In the genomic region with DNA sequence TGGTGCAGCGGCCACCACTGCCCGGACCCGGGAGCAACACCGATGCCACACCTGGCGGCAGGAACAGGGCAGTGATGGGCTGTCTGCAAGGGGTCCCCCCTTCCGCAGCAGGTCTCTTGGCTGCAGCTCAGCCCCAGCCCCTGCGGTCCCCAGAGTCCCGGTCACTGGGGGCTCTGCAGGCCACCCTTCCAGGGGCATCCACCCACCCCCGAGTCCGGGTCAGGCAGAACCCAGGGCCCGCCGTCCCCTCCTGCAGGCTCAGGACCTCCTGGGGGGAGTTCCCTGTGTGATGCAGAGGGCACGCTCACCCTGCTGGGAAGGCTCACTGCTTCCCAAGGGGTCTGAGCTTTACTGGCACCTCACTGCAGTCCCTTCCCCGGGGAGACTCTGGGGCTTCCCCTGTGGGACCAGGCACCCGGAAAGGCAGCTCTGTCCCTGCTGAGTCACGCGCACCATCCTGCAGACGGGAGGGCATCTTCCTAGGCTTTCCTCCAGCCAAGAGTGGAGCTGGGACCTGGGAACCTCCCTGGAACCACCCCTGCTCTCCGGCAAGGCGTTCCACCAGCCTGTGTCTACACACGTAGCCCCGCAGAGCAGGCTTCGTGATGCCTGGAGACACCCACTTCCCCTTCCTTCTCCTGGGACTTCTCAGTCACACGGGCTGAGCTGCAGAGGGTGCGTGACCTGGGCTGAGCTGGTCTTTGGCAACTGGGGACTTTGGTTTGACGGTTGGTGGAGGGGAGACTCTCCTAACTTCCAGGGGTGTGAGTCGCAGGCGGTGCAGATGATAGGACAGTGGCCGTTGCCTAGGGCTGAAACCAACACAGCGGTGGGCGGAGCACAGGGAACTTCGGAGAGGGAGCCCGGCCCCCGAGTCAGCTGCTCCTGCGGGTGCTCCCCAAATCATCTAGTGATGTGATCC, we compare ENCODE assay signal across 1 cellular context.
TF ChIP-seq lines count a peak whose summit lies in the region.

No MANE protein-coding gene starts in this region.

TF ChIP-seq in K562, 482 proteins besides CTCF, POLR2A, EP300 and RAD21 (continued from another document and continues in another):
- TF ChIP-seq, protein P1, sequence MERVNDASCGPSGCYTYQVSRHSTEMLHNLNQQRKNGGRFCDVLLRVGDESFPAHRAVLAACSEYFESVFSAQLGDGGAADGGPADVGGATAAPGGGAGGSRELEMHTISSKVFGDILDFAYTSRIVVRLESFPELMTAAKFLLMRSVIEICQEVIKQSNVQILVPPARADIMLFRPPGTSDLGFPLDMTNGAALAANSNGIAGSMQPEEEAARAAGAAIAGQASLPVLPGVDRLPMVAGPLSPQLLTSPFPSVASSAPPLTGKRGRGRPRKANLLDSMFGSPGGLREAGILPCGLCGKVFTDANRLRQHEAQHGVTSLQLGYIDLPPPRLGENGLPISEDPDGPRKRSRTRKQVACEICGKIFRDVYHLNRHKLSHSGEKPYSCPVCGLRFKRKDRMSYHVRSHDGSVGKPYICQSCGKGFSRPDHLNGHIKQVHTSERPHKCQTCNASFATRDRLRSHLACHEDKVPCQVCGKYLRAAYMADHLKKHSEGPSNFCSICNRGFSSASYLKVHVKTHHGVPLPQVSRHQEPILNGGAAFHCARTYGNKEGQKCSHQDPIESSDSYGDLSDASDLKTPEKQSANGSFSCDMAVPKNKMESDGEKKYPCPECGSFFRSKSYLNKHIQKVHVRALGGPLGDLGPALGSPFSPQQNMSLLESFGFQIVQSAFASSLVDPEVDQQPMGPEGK (CRISPR knock-in tag; IDR thresholded peaks at IDR 0.05; ENCODE audit: borderline replicate concordance), result no peak
- TF ChIP-seq, protein P2, sequence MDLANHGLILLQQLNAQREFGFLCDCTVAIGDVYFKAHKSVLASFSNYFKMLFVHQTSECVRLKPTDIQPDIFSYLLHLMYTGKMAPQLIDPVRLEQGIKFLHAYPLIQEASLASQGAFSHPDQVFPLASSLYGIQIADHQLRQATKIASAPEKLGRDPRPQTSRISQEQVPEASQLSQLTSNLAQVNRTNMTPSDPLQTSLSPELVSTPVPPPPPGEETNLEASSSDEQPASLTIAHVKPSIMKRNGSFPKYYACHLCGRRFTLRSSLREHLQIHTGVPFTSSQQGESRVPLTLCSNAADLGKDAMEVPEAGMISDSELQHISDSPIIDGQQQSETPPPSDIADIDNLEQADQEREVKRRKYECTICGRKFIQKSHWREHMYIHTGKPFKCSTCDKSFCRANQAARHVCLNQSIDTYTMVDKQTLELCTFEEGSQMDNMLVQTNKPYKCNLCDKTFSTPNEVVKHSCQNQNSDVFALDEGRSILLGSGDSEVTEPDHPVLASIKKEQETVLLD (IDR thresholded peaks at IDR 0.05), result 0 out of 2 replicates have a peak, but pooled peaks have one; percentile 29
- TF ChIP-seq C11orf30 (IDR thresholded peaks at IDR 0.05; ENCODE audit: low read depth) (peak; percentile 69), FOXP1 (CRISPR knock-in tag; IDR thresholded peaks at IDR 0.05) (no peak), DIDO1 (tag; IDR thresholded peaks at IDR 0.05; ENCODE audit: low read depth) (no peak), ATF1 (CRISPR knock-in tag; IDR thresholded peaks at IDR 0.05) (no peak), ATF1 (tag; IDR thresholded peaks at IDR 0.05) (0 out of 2 replicates have a peak, but pooled peaks have one; percentile 28), HDAC1 (IDR thresholded peaks at IDR 0.05) (0 out of 4 replicates have a peak, but pooled peaks of 1 of the 2 experiments have one; percentile 55), NFATC3 (IDR thresholded peaks at IDR 0.05) (no peak), DPF2 (IDR thresholded peaks at IDR 0.05) (0 out of 2 replicates have a peak, but pooled peaks have one; percentile 23), ZKSCAN3 (CRISPR knock-in tag; IDR thresholded peaks at IDR 0.05) (no peak), MYC (IDR thresholded peaks at IDR 0.05; ENCODE audit: low read depth, low read length) (0 out of 2 replicates have a peak, but pooled peaks have one; percentile 4), MYC (CRISPR knock-in tag; IDR thresholded peaks at IDR 0.05; ENCODE audit: borderline replicate concordance, low read depth) (no peak), RBFOX2 (IDR thresholded peaks at IDR 0.05; ENCODE audit: low read depth, low read length) (peak; percentile 34; the same call in 1 of the 2 replicates), ZBTB17 (CRISPR knock-in tag; IDR thresholded peaks at IDR 0.05) (no peak), SOX6 (IDR thresholded peaks at IDR 0.05) (no peak), ZBED1 (IDR thresholded peaks at IDR 0.05) (no peak), ZC3H4 (CRISPR knock-in tag; IDR thresholded peaks at IDR 0.05; ENCODE audit: borderline replicate concordance) (no peak), ZNF263 (CRISPR knock-in tag; IDR thresholded peaks at IDR 0.05; ENCODE audit: borderline replicate concordance) (peak; percentile 99), CHD2 (IDR thresholded peaks at IDR 0.05; ENCODE audit: low read depth, low read length) (no peak), ZNF217 (CRISPR knock-in tag; IDR thresholded peaks at IDR 0.05) (no peak), ESRRB (CRISPR knock-in tag; IDR thresholded peaks at IDR 0.05; ENCODE audit: borderline replicate concordance) (no peak), RFX7 (CRISPR knock-in tag; IDR thresholded peaks at IDR 0.05) (no peak), U2AF2 (optimal IDR thresholded peaks at IDR 0.05; ENCODE audit: low read depth, low read length) (no peak), DDX20 (tag; IDR thresholded peaks at IDR 0.05; ENCODE audit: low read depth) (no peak), MYNN (IDR thresholded peaks at IDR 0.05) (no peak), MYNN (CRISPR knock-in tag; IDR thresholded peaks at IDR 0.05) (no peak), MTA3 (IDR thresholded peaks at IDR 0.05; ENCODE audit: borderline replicate concordance) (peak; percentile 63; the same call in 1 of the 2 replicates), HIVEP1 (CRISPR knock-in tag; IDR thresholded peaks at IDR 0.05) (no peak), SUPT5H (IDR thresholded peaks at IDR 0.05) (no peak), CHCHD3 (CRISPR knock-in tag; IDR thresholded peaks at IDR 0.05) (no peak), CTBP1 (IDR thresholded peaks at IDR 0.05; ENCODE audit: borderline replicate concordance) (peak; percentile 67; the same call in 1 of the 2 replicates), ZNF76 (CRISPR knock-in tag; IDR thresholded peaks at IDR 0.05; ENCODE audit: borderline replicate concordance) (no peak), ZFX (CRISPR knock-in tag; IDR thresholded peaks at IDR 0.05) (no peak), TEAD2 (tag; IDR thresholded peaks at IDR 0.05) (no peak)
- TF ChIP-seq, protein P3, sequence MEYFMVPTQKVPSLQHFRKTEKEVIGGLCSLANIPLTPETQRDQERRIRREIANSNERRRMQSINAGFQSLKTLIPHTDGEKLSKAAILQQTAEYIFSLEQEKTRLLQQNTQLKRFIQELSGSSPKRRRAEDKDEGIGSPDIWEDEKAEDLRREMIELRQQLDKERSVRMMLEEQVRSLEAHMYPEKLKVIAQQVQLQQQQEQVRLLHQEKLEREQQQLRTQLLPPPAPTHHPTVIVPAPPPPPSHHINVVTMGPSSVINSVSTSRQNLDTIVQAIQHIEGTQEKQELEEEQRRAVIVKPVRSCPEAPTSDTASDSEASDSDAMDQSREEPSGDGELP (CRISPR knock-in tag; IDR thresholded peaks at IDR 0.05; ENCODE audit: borderline replicate concordance), result peak; percentile 85; the same call in 1 of the 2 replicates
- TF ChIP-seq, protein P4, sequence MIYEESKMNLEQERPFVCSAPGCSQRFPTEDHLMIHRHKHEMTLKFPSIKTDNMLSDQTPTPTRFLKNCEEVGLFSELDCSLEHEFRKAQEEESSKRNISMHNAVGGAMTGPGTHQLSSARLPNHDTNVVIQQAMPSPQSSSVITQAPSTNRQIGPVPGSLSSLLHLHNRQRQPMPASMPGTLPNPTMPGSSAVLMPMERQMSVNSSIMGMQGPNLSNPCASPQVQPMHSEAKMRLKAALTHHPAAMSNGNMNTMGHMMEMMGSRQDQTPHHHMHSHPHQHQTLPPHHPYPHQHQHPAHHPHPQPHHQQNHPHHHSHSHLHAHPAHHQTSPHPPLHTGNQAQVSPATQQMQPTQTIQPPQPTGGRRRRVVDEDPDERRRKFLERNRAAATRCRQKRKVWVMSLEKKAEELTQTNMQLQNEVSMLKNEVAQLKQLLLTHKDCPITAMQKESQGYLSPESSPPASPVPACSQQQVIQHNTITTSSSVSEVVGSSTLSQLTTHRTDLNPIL (CRISPR knock-in tag; IDR thresholded peaks at IDR 0.05), result no peak
- TF ChIP-seq, protein P5, sequence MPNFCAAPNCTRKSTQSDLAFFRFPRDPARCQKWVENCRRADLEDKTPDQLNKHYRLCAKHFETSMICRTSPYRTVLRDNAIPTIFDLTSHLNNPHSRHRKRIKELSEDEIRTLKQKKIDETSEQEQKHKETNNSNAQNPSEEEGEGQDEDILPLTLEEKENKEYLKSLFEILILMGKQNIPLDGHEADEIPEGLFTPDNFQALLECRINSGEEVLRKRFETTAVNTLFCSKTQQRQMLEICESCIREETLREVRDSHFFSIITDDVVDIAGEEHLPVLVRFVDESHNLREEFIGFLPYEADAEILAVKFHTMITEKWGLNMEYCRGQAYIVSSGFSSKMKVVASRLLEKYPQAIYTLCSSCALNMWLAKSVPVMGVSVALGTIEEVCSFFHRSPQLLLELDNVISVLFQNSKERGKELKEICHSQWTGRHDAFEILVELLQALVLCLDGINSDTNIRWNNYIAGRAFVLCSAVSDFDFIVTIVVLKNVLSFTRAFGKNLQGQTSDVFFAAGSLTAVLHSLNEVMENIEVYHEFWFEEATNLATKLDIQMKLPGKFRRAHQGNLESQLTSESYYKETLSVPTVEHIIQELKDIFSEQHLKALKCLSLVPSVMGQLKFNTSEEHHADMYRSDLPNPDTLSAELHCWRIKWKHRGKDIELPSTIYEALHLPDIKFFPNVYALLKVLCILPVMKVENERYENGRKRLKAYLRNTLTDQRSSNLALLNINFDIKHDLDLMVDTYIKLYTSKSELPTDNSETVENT (CRISPR knock-in tag; IDR thresholded peaks at IDR 0.05), result 0 out of 2 replicates have a peak, but pooled peaks have one; percentile 21
- TF ChIP-seq, protein P6, sequence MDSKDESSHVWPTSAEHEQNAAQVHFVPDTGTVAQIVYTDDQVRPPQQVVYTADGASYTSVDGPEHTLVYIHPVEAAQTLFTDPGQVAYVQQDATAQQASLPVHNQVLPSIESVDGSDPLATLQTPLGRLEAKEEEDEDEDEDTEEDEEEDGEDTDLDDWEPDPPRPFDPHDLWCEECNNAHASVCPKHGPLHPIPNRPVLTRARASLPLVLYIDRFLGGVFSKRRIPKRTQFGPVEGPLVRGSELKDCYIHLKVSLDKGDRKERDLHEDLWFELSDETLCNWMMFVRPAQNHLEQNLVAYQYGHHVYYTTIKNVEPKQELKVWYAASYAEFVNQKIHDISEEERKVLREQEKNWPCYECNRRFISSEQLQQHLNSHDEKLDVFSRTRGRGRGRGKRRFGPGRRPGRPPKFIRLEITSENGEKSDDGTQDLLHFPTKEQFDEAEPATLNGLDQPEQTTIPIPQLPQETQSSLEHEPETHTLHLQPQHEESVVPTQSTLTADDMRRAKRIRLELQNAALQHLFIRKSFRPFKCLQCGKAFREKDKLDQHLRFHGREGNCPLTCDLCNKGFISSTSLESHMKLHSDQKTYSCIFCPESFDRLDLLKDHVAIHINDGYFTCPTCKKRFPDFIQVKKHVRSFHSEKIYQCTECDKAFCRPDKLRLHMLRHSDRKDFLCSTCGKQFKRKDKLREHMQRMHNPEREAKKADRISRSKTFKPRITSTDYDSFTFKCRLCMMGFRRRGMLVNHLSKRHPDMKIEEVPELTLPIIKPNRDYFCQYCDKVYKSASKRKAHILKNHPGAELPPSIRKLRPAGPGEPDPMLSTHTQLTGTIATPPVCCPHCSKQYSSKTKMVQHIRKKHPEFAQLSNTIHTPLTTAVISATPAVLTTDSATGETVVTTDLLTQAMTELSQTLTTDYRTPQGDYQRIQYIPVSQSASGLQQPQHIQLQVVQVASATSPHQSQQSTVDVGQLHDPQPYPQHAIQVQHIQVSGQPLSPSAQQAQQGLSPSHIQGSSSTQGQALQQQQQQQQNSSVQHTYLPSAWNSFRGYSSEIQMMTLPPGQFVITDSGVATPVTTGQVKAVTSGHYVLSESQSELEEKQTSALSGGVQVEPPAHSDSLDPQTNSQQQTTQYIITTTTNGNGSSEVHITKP (IDR thresholded peaks at IDR 0.05; ENCODE audit: partially characterized antibody), result peak; percentile 59
- TF ChIP-seq, protein P7, sequence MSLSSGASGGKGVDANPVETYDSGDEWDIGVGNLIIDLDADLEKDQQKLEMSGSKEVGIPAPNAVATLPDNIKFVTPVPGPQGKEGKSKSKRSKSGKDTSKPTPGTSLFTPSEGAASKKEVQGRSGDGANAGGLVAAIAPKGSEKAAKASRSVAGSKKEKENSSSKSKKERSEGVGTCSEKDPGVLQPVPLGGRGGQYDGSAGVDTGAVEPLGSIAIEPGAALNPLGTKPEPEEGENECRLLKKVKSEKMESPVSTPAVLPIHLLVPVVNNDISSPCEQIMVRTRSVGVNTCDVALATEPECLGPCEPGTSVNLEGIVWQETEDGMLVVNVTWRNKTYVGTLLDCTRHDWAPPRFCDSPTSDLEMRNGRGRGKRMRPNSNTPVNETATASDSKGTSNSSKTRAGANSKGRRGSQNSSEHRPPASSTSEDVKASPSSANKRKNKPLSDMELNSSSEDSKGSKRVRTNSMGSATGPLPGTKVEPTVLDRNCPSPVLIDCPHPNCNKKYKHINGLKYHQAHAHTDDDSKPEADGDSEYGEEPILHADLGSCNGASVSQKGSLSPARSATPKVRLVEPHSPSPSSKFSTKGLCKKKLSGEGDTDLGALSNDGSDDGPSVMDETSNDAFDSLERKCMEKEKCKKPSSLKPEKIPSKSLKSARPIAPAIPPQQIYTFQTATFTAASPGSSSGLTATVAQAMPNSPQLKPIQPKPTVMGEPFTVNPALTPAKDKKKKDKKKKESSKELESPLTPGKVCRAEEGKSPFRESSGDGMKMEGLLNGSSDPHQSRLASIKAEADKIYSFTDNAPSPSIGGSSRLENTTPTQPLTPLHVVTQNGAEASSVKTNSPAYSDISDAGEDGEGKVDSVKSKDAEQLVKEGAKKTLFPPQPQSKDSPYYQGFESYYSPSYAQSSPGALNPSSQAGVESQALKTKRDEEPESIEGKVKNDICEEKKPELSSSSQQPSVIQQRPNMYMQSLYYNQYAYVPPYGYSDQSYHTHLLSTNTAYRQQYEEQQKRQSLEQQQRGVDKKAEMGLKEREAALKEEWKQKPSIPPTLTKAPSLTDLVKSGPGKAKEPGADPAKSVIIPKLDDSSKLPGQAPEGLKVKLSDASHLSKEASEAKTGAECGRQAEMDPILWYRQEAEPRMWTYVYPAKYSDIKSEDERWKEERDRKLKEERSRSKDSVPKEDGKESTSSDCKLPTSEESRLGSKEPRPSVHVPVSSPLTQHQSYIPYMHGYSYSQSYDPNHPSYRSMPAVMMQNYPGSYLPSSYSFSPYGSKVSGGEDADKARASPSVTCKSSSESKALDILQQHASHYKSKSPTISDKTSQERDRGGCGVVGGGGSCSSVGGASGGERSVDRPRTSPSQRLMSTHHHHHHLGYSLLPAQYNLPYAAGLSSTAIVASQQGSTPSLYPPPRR (CRISPR knock-in tag; IDR thresholded peaks at IDR 0.05; ENCODE audit: borderline replicate concordance), result no peak
- TF ChIP-seq, protein P8, sequence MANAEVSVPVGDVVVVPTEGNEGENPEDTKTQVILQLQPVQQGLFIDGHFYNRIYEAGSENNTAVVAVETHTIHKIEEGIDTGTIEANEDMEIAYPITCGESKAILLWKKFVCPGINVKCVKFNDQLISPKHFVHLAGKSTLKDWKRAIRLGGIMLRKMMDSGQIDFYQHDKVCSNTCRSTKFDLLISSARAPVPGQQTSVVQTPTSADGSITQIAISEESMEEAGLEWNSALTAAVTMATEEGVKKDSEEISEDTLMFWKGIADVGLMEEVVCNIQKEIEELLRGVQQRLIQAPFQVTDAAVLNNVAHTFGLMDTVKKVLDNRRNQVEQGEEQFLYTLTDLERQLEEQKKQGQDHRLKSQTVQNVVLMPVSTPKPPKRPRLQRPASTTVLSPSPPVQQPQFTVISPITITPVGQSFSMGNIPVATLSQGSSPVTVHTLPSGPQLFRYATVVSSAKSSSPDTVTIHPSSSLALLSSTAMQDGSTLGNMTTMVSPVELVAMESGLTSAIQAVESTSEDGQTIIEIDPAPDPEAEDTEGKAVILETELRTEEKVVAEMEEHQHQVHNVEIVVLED (CRISPR knock-in tag; IDR thresholded peaks at IDR 0.05), result no peak
